Comparison of ENCODE assay signal across 26 cellular contexts in the genomic region with DNA sequence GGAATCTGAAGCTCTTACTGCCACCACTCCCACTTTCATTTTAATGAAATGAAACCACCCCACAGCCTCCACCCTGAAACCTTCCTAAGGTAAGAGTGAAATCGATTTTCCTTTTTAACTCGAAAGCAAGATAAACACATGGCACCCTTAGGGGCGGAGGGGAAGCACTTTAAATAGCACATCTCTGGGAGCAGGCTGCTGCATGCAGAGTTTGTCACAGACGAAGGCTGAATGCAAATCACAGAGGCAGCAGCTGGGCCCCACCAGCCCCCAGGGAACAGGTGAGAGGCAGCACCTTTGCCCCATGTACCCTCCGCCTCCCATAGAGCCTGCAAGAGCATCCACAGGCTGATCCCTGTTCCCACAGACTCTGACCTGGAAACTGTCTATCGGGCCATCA. TPM values are rescaled to one million over a fixed set of nuclear protein-coding genes. Genes with fewer than 3 reads are reported as not detected.
DNase-seq lines count a peak whose midpoint lies in the region; TF ChIP-seq lines count a peak whose summit lies in the region.
"Had no signal": no experiment of that assay in that cellular context is flagged by ENCODE, and none has a peak within 500 bp of the region (broad histone marks: within the 10 kb centered on the region; RNA-seq: fewer than 3 reads in every experiment).

No MANE protein-coding gene starts in this region.

- no peak for TF ChIP-seq CTCF in testis (IDR thresholded peaks at IDR 0.05)

- H3K27ac ChIP-seq in testis: no peak overlapping the region
- H3K27ac ChIP-seq: gastrocnemius medialis, Peyer's patch, prostate gland, SK-N-MC, stomach had no signal

- intact Hi-C loops in testis (cut with DNase I; ENCODE audit: low total_unique reads): no loop called here

- 73 to 75% methylated on average over 6 of the region's 6 CpGs for WGBS in testis, 2 donors

- DNase-seq in NCI-H748 (lab: John Stamatoyannopoulos, UW; ENCODE audit: unreplicated experiment) (peak; percentile 28), NCI-H748 treated with DMSO at 0.1 percent for 48 hours (lab: John Stamatoyannopoulos, UW) (no peak), NCI-H1436 treated with DMSO at 0.1 percent for 48 hours (lab: John Stamatoyannopoulos, UW) (peak; percentile 58), NCI-H526 (lab: John Stamatoyannopoulos, UW) (peak; percentile 97 to 99), NCI-H524 treated with DMSO at 0.1 percent for 48 hours (lab: John Stamatoyannopoulos, UW) (no peak), testis (no peak), SIG-M5 treated with dmso at 0.1 percent for 504 hours (lab: John Stamatoyannopoulos, UW; ENCODE audit: unreplicated experiment) (no peak), NCI-H1694 (lab: John Stamatoyannopoulos, UW) (no peak)
- DNase-seq: activated CD4-positive, CD25-positive, alpha-beta regulatory T cell; activated CD8-positive, alpha-beta T cell treated with anti-CD3 and anti-CD28 coated beads for 36 hours; activated naive CD4-positive, alpha-beta T cell treated with anti-CD3 and anti-CD28 coated beads for 36 hours; activated T-cell treated with anti-CD3 and anti-CD28 coated beads, Interleukin-2, amount 50 U/mL, for 1 hour; anterior cingulate cortex; C1 segment of cervical spinal cord; central memory CD4-positive, alpha-beta T cell; DMS 273 treated with DMSO at 0.1 percent for 48 hours; gastrocnemius medialis; KBM-7; NCI-H82; Peyer's patch; stimulated activated CD4-positive, alpha-beta T cell treated with anti-CD3 and anti-CD28 coated beads, Interleukin-2, amount 100 ng/mL, for 24 hours; stomach; T-helper 9 cell had no signal

- no peaks in the 10 kb centered on the region for H3K27me3 ChIP-seq in testis
- H3K27me3 ChIP-seq: gastrocnemius medialis, Peyer's patch had no signal

- no peaks in the 10 kb centered on the region for H3K9me3 ChIP-seq in testis
- H3K9me3 ChIP-seq: gastrocnemius medialis, Peyer's patch, prostate gland, stomach had no signal

- H3K4me1 ChIP-seq in testis: no peaks in the 10 kb centered on the region
- H3K4me1 ChIP-seq: gastrocnemius medialis, Peyer's patch, prostate gland, stomach had no signal

- H3K36me3 ChIP-seq in testis (ENCODE audit: low read depth, missing control alignments): no peaks in the 10 kb centered on the region
- H3K36me3 ChIP-seq: gastrocnemius medialis, Peyer's patch, prostate gland, stomach had no signal

- no peak overlapping the region for H3K4me3 ChIP-seq in testis
- H3K4me3 ChIP-seq: gastrocnemius medialis, Peyer's patch, prostate gland, SK-N-MC, stomach had no signal

- no peak for TF ChIP-seq POLR2A in testis (IDR thresholded peaks at IDR 0.05)

RNA-seq across cellular contexts. Expression of gene GRIK3, which starts 60.0 kb away (rescaled TPM):
- total RNA-seq in testis: 1 to 10 TPM; 3.1 to 6.3 TPM
- 0.99 TPM for polyA plus RNA-seq in testis (ENCODE audit: insufficient read depth, low read depth, low replicate concordance)
- total RNA-seq: A172; activated CD8-positive, alpha-beta T cell treated with anti-CD3 and anti-CD28 coated beads for 36 hours; activated naive CD4-positive, alpha-beta T cell treated with anti-CD3 and anti-CD28 coated beads for 36 hours had no signal

Comparison
In these comparisons a context has a peak if more than half of its experiments do, and no peak if none do; other contexts are left out.
1. DNase-seq: peak in NCI-H748 (single experiment), NCI-H1436 treated with DMSO at 0.1 percent for 48 hours (single experiment) and NCI-H526 (2 of 2); none in NCI-H748 treated with DMSO at 0.1 percent for 48 hours (single experiment), NCI-H524 treated with DMSO at 0.1 percent for 48 hours (single experiment), testis (single experiment), SIG-M5 treated with dmso at 0.1 percent for 504 hours (single experiment) and NCI-H1694 (single experiment).